In the genomic region with DNA sequence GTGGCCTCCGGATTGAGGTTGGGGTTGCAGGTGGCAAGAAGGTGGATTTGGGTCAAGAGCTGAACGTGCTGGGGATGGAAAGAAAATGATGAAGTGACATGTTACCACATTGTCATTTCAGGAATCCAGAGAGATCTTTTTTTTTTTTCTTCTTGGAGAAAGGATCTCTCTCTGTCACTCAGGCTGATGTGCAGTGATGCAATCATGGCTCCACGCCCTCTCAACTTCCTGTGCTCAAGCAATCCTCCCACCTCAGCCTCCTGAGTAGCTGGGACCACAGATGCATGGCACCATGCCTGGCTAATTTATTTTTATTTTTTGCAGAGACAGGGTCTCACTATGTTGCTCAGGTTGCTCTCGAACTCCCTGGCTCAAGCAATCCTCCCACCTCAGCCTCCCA, we compare ENCODE assay signal across 16 cellular contexts.
A peak's percentile ranks its signal among the peaks of the same experiment; 100 is the strongest.
DNase-seq lines count a peak whose midpoint lies in the region; TF ChIP-seq lines count a peak whose summit lies in the region.
"Had no signal": no experiment of that assay in that cellular context is flagged by ENCODE, and none has a peak within 500 bp of the region (broad histone marks: within the 10 kb centered on the region; RNA-seq: fewer than 3 reads in every experiment).

No MANE protein-coding gene starts in this region.

- H3K4me1 ChIP-seq in PC-9 (replicated peaks; ENCODE audit: insufficient read depth) = no peaks in the 10 kb centered on the region
- H3K4me1 ChIP-seq: colonic mucosa had no signal

- CTCF ChIA-PET in PC-9 (lab: Charles Lee) = no interaction called here

- peaks cover 2% of the 10 kb centered on the region for H3K27me3 Mint-ChIP-seq in endothelial cell (ENCODE audit: unreplicated experiment)
- H3K27me3 Mint-ChIP-seq: CD4-positive, CD25-positive, alpha-beta regulatory T cell had no signal

- no peak overlapping the region for H3K27ac Mint-ChIP-seq in endothelial cell (ENCODE audit: unreplicated experiment)
- H3K27ac Mint-ChIP-seq: WTC11 had no signal

- H3K4me2 ChIP-seq in PC-9 = no peak overlapping the region

- no peaks in the 10 kb centered on the region for H3K9me3 Mint-ChIP-seq in endothelial cell (ENCODE audit: unreplicated experiment)
- H3K9me3 Mint-ChIP-seq: CD4-positive, CD25-positive, alpha-beta regulatory T cell; WTC11 had no signal

- no peaks in the 10 kb centered on the region for H3K9me2 ChIP-seq in PC-9 (ENCODE audit: insufficient read depth)

- H3K4me3 ChIP-seq in AG10803 (ENCODE audit: low read length) = no peak overlapping the region
- H3K4me3 ChIP-seq in PC-9 = no peak overlapping the region
- H3K4me3 ChIP-seq: colonic mucosa, SJSA1 had no signal

- H3K9me3 ChIP-seq in PC-9 (ENCODE audit: insufficient read depth, low read depth) = no peaks in the 10 kb centered on the region
- H3K9me3 ChIP-seq: colonic mucosa, SJSA1 had no signal

- BruUV-seq in PC-9 (replicated peaks; lab: Mats Ljungman, UMichigan) = no TSS peak

- no peaks in the 10 kb centered on the region for H3K27me3 ChIP-seq in PC-9 (ENCODE audit: insufficient read depth, low read depth)
- H3K27me3 ChIP-seq: colonic mucosa, SJSA1 had no signal

- H3F3A ChIP-seq in PC-9 (ENCODE audit: insufficient read depth, low read depth) = peaks cover 8% of the 10 kb centered on the region; the same call in 1 of the 2 replicates

- TF ChIP-seq CTCF in AG10803 (conservative IDR thresholded peaks at IDR 0.05; ENCODE audit: low read length) (no peak), endothelial cell (IDR thresholded peaks at IDR 0.05; ENCODE audit: unreplicated experiment) (no peak), PC-9 (conservative IDR thresholded peaks at IDR 0.05) (no peak)

- no peaks in the 10 kb centered on the region for H4K20me1 ChIP-seq in PC-9 (ENCODE audit: insufficient read depth)

- peaks cover 35% of the 10 kb centered on the region for H3K36me3 Mint-ChIP-seq in endothelial cell (ENCODE audit: low read depth, unreplicated experiment)

- DNase-seq in AG10803 (ENCODE audit: low read depth) (peak; percentile 21), ELR (ENCODE audit: low read depth) (peak; percentile 26), OCI-M1 (lab: John Stamatoyannopoulos, UW) (peak; percentile 42), endothelial cell (ENCODE audit: low spot score) (no peak), NCI-H2081 treated with DMSO at 0.1 percent for 48 hours (lab: John Stamatoyannopoulos, UW) (no peak), GM19240 (ENCODE audit: insufficient read length, low spot score) (no peak), PC-9 (no peak), NCI-H526 treated with DMSO at 0.1 percent for 48 hours (lab: John Stamatoyannopoulos, UW) (no peak)
- DNase-seq: colonic mucosa, kidney, NCI-H1048, NCI-H69, right cardiac atrium had no signal

- no peak overlapping the region for H2AFZ ChIP-seq in PC-9

- POLR2A ChIA-PET in PC-9 (lab: Charles Lee; ENCODE audit: unreplicated experiment) = no interaction called here

- H3K4me1 Mint-ChIP-seq in endothelial cell (ENCODE audit: unreplicated experiment) = no peaks in the 10 kb centered on the region
- H3K4me1 Mint-ChIP-seq: WTC11 had no signal

- no peaks in the 10 kb centered on the region for H3K79me2 ChIP-seq in PC-9 (ENCODE audit: low read depth)

- H3K4me3 Mint-ChIP-seq in endothelial cell (ENCODE audit: unreplicated experiment) = peak overlapping the region; percentile 59
- H3K4me3 Mint-ChIP-seq: CD4-positive, CD25-positive, alpha-beta regulatory T cell; WTC11 had no signal

- no peak overlapping the region for H3K27ac ChIP-seq in PC-9
- H3K27ac ChIP-seq: colonic mucosa, SJSA1 had no signal

- intact Hi-C loops in PC-9 (cut with micrococcal nuclease; ENCODE audit: unreplicated experiment) = no loop called here

- H3K36me3 ChIP-seq in PC-9 (ENCODE audit: low read depth) = peaks cover 22% of the 10 kb centered on the region

Comparison
In these comparisons a context has a peak if more than half of its experiments do, and no peak if none do; other contexts are left out.
1. DNase-seq: peak in AG10803 (single experiment), ELR (single experiment) and OCI-M1 (single experiment); none in endothelial cell (single experiment), NCI-H2081 treated with DMSO at 0.1 percent for 48 hours (single experiment), GM19240 (single experiment), PC-9 (0 of 2) and NCI-H526 treated with DMSO at 0.1 percent for 48 hours (single experiment).